ENCODE assay signal across 19 cellular contexts in the genomic region with DNA sequence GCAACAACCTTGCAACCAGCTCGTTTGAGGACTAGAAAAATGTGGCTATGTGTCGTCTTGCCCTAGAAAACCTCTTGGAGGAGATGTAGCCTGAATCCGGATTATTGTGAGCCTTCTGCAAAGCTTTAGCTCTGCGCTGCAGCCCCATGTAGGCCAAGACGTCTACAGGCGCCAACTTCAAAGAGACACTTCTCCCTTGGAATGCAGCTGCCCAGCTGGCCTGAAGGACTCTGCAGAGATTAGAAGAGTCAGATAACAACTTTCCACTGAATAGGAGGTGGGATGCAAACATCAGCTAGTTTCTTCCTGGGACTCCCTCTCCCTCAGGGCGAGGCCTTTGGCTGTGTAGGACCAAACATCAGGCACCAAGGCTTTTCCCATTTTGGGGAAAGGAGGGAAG.
A peak's percentile ranks its signal among the peaks of the same experiment; 100 is the strongest.
DNase-seq lines count a peak whose midpoint lies in the region; ATAC-seq, FAIRE-seq and TF ChIP-seq lines count a peak whose summit lies in the region.
"Had no signal": no experiment of that assay in that cellular context is flagged by ENCODE, and none has a peak within 500 bp of the region (broad histone marks: within the 10 kb centered on the region; RNA-seq: fewer than 3 reads in every experiment).

No MANE protein-coding gene starts in this region.

- no peaks in the 10 kb centered on the region for H3K79me1 ChIP-seq in IMR-90 (ENCODE audit: low read depth in 1 of 2, low read length in 2 of 2)
- no peaks in the 10 kb centered on the region for H3K79me1 ChIP-seq in H1 (ENCODE audit: low read depth, low read length)
- no peaks in the 10 kb centered on the region for H3K79me1 ChIP-seq in mesendoderm (ENCODE audit: low read length)

- intact Hi-C loops in Caco-2 (cut with micrococcal nuclease; ENCODE audit: unreplicated experiment) (loop anchor here (1.0 to 5.0 kb wide), 4 partner anchors 37 to 165 kb away; no protein-coding TSS in a partner anchor), IMR-90 (cut with micrococcal nuclease) (no loop called here)

- H4K5ac ChIP-seq in IMR-90 (ENCODE audit: low read depth, low read length) (no peak overlapping the region), H1 (ENCODE audit: insufficient read length, low read depth, low read length) (no peak overlapping the region), mesendoderm (ENCODE audit: low read length) (no peak overlapping the region)

- H4K8ac ChIP-seq in IMR-90 (ENCODE audit: low read depth in 2 of 2, low read length in 2 of 2), result no peak overlapping the region
- H4K8ac ChIP-seq in H1 (ENCODE audit: extremely low read depth, insufficient read depth, low read length), result no peak overlapping the region
- H4K8ac ChIP-seq in mesendoderm (ENCODE audit: low read depth, low read length), result no peak overlapping the region

- no peaks in the 10 kb centered on the region for H3K27me3 Mint-ChIP-seq in Caco-2 (ENCODE audit: insufficient read depth, unreplicated experiment)
- H3K27me3 Mint-ChIP-seq in T-cell, result peaks cover 0 to 3% of the 10 kb centered on the region in 2 donors

- H3K36me3 Mint-ChIP-seq in Caco-2 (ENCODE audit: insufficient read depth, unreplicated experiment) (no peaks in the 10 kb centered on the region), T-cell (no peaks in the 10 kb centered on the region)

- no peaks in the 10 kb centered on the region for H3K79me2 ChIP-seq in H1 (ENCODE audit: control insufficient read depth in 1 of 2, insufficient read depth in 2 of 2, low read length in 2 of 2)
- no peaks in the 10 kb centered on the region for H3K79me2 ChIP-seq in mesendoderm (ENCODE audit: control insufficient read depth, insufficient read depth, low read length)

- H3K4me1 Mint-ChIP-seq in Caco-2 (ENCODE audit: low read depth, unreplicated experiment) (peaks cover 48% of the 10 kb centered on the region), T-cell (no peaks in the 10 kb centered on the region)

- H3K36me3 ChIP-seq in Caco-2 (ENCODE audit: control insufficient read depth, insufficient read depth, low read length) (no peaks in the 10 kb centered on the region), IMR-90 (ENCODE audit: control insufficient read depth, insufficient read depth, low read length) (no peaks in the 10 kb centered on the region), H1 (ENCODE audit: control insufficient read depth in 2 of 4, insufficient read depth in 4 of 4, low read length in 3 of 4) (no peaks in the 10 kb centered on the region), mesendoderm (ENCODE audit: control insufficient read depth, insufficient read depth, low read length) (no peaks in the 10 kb centered on the region)

- TF ChIP-seq RAD21 in IMR-90 (IDR thresholded peaks at IDR 0.05; ENCODE audit: low read length), result no peak
- no peak for TF ChIP-seq RAD21 in H1 (IDR thresholded peaks at IDR 0.05 in 1 of 2, conservative IDR thresholded peaks at IDR 0.05 in 1 of 2; ENCODE audit: low read depth in 2 of 2, low read length in 2 of 2)

- in situ Hi-C loops in IMR-90 (cut with MboI; ENCODE audit: low sequenced_read_pairs), result no loop called here

- H3K9me3 Mint-ChIP-seq in Caco-2 (ENCODE audit: unreplicated experiment), result no peaks in the 10 kb centered on the region
- peaks cover 0 to 5% (median 0%) of the 10 kb centered on the region in 3 donors for H3K9me3 Mint-ChIP-seq in T-cell

- 0 out of 2 replicates have a peak overlapping the region, but pooled peaks have one; percentile 3 for H3K56ac ChIP-seq in IMR-90 (ENCODE audit: extremely low read depth, insufficient read depth, low read length)
- H3K56ac ChIP-seq in H1 (replicated peaks; ENCODE audit: insufficient read length, low read depth, low read length), result no peak overlapping the region
- H3K56ac ChIP-seq in mesendoderm (ENCODE audit: low read length), result no peak overlapping the region

- TF ChIP-seq CTCF in Caco-2 (IDR thresholded peaks at IDR 0.05; ENCODE audit: insufficient read depth in 1 of 2, low read depth in 1 of 2, low read length in 1 of 2, severe bottlenecking in 1 of 2, unreplicated experiment in 1 of 2) (no peak), IMR-90 (conservative IDR thresholded peaks at IDR 0.05; ENCODE audit: low read depth, low read length) (no peak), H1 (IDR thresholded peaks at IDR 0.05; ENCODE audit: control extremely low read depth in 1 of 3, insufficient read depth in 1 of 3, low read depth in 1 of 3, low read length in 3 of 3) (no peak)

- no peak for FAIRE-seq in H1 (lab: Jason Lieb, UNC)
- FAIRE-seq: GM12878, HepG2 had no signal

- H2AFZ ChIP-seq in IMR-90 (replicated peaks; ENCODE audit: low read length, poor library complexity) (no peak overlapping the region), H1 (ENCODE audit: low read length) (no peak overlapping the region)

- peaks cover 49% of the 10 kb centered on the region for H3K4me1 ChIP-seq in Caco-2
- peaks cover 7% of the 10 kb centered on the region for H3K4me1 ChIP-seq in IMR-90 (ENCODE audit: control insufficient read depth, insufficient read depth, low read length)
- H3K4me1 ChIP-seq in H1 (replicated peaks in 1 of 4; ENCODE audit: control insufficient read depth in 3 of 4, insufficient read depth in 4 of 4, low read length in 3 of 4), result peaks cover 0 to 7% (median 2%) of the 10 kb centered on the region in 4 experiments; a peak in 2 of 7 replicates
- H3K4me1 ChIP-seq in mesendoderm (ENCODE audit: control insufficient read depth, low read depth, low read length), result peaks cover 14% of the 10 kb centered on the region

- H3K4me3 ChIP-seq in Caco-2 (ENCODE audit: low read depth, low read length) (no peak overlapping the region), IMR-90 (ENCODE audit: insufficient read depth, low read depth, low read length) (no peak overlapping the region), H1 (ENCODE audit: extremely low read depth in 1 of 4, insufficient read depth in 2 of 4, low read depth in 3 of 4, low read length in 4 of 4) (no peak overlapping the region), mesendoderm (ENCODE audit: low read length) (no peak overlapping the region)
- H3K4me3 ChIP-seq: GM12878 had no signal

- H3K4me2 ChIP-seq in IMR-90 (ENCODE audit: low read depth, low read length), result no peak overlapping the region
- no peak overlapping the region for H3K4me2 ChIP-seq in H1 (ENCODE audit: insufficient read depth in 1 of 2, low read depth in 2 of 2, low read length in 2 of 2)
- no peak overlapping the region for H3K4me2 ChIP-seq in mesendoderm (ENCODE audit: low read length)
- H3K4me2 ChIP-seq: KMS-11 had no signal

- H2BK12ac ChIP-seq in H1 (ENCODE audit: low read depth, low read length), result no peak overlapping the region

- H3K4me3 Mint-ChIP-seq in Caco-2 (ENCODE audit: unreplicated experiment) (peak overlapping the region; percentile 34), T-cell (no peak overlapping the region)
- H3K4me3 Mint-ChIP-seq: HFFc6 had no signal

- H3K27ac Mint-ChIP-seq in Caco-2 (ENCODE audit: unreplicated experiment) (peak overlapping the region; percentile 68), T-cell (no peak overlapping the region)
- H3K27ac Mint-ChIP-seq: HFFc6 had no signal

- H2BK20ac ChIP-seq in IMR-90 (ENCODE audit: low read depth, low read length) (no peak overlapping the region; the same call in 1 of the 2 replicates), H1 (ENCODE audit: low read length) (no peak overlapping the region)

- peaks cover 2% of the 10 kb centered on the region; the same call in 1 of the 2 replicates for H3K9me1 ChIP-seq in IMR-90 (ENCODE audit: insufficient read depth, low read length)

- H3K27me3 ChIP-seq in Caco-2 (replicated peaks; ENCODE audit: control insufficient read depth, insufficient read depth, low read length) (no peaks in the 10 kb centered on the region), IMR-90 (ENCODE audit: control insufficient read depth, insufficient read depth, low read length) (no peaks in the 10 kb centered on the region), H1 (replicated peaks in 1 of 4; ENCODE audit: control insufficient read depth in 3 of 4, extremely low read depth in 1 of 4, insufficient read depth in 3 of 4, low read length in 3 of 4) (no peaks in the 10 kb centered on the region), mesendoderm (ENCODE audit: insufficient read depth, low read length, poor library complexity) (no peaks in the 10 kb centered on the region)

- H3K27ac ChIP-seq in IMR-90 (ENCODE audit: insufficient read depth, low read length), result no peak overlapping the region
- H3K27ac ChIP-seq in H1 (ENCODE audit: low read depth, low read length), result no peak overlapping the region
- H3K27ac ChIP-seq in mesendoderm (ENCODE audit: low read depth, low read length), result peak overlapping the region; percentile 13
- H3K27ac ChIP-seq: KMS-11 had no signal

- no peak for TF ChIP-seq POLR2A in IMR-90 (IDR thresholded peaks at IDR 0.05; ENCODE audit: low read depth, low read length)
- no peak for TF ChIP-seq POLR2A in H1 (IDR thresholded peaks at IDR 0.05; ENCODE audit: control extremely low read depth in 1 of 2, low read depth in 2 of 2, low read length in 2 of 2)

- 0 out of 2 replicates have a peak overlapping the region, but pooled peaks have one; percentile 47 for H3K14ac ChIP-seq in IMR-90 (replicated peaks; ENCODE audit: low read depth, low read length)
- H3K14ac ChIP-seq in H1 (ENCODE audit: insufficient read length), result no peak overlapping the region

- ATAC-seq in IMR-90 (ENCODE audit: low read depth) (no peak), T-cell (replicated peaks in 1 of 4) (no peak)
- ATAC-seq: GM12878, HepG2 had no signal

- H2AK5ac ChIP-seq in IMR-90 (ENCODE audit: low read depth, low read length), result 0 out of 2 replicates have a peak overlapping the region, but pooled peaks have one; percentile 26
- H2AK5ac ChIP-seq in H1 (ENCODE audit: low read depth, low read length), result no peak overlapping the region
- H2AK5ac ChIP-seq in mesendoderm (ENCODE audit: low read length), result no peak overlapping the region

- H2BK5ac ChIP-seq in IMR-90 (ENCODE audit: low read depth, low read length, poor library complexity, severe bottlenecking) (no peak overlapping the region), H1 (ENCODE audit: low read depth, low read length) (no peak overlapping the region), mesendoderm (ENCODE audit: low read length) (peak overlapping the region; percentile 5)

- 100% methylated on average over 2 of the region's 7 CpGs; no CpG with 5 or more reads in 1 of the 2 experiments for WGBS in IMR-90 (ENCODE audit: extremely low coverage in 2 of 2, insufficient read length in 1 of 2), 2 experiments
- WGBS in H1 (ENCODE audit: extremely low coverage in 1 of 2, insufficient coverage in 1 of 2, insufficient read length in 1 of 2, insufficient replicate concordance in 2 of 2, low coverage in 1 of 2, low lambda C conversion rate in 2 of 2, missing lambda C conversion rate in 1 of 2), 2 experiments, result 70% methylated on average over 7 of the region's 7 CpGs; no CpG with 5 or more reads in 1 of the 2 experiments
- no CpG with 5 or more reads among the region's 7 CpGs for WGBS in mesendoderm (ENCODE audit: extremely low coverage, insufficient coverage, low lambda C conversion rate)

- no peaks in the 10 kb centered on the region for H3K9me3 ChIP-seq in Caco-2
- no peaks in the 10 kb centered on the region for H3K9me3 ChIP-seq in IMR-90 (ENCODE audit: control insufficient read depth, insufficient read depth, low read length)
- H3K9me3 ChIP-seq in H1 (ENCODE audit: insufficient read depth in 2 of 2, low read depth in 1 of 2, low read length in 1 of 2), result no peaks in the 10 kb centered on the region

- peak overlapping the region; percentile 25 for H2AK9ac ChIP-seq in IMR-90 (replicated peaks; ENCODE audit: low read depth, low read length, poor library complexity)

- H3K9ac ChIP-seq in IMR-90 (ENCODE audit: low read depth, low read length) (no peak overlapping the region), H1 (replicated peaks in 1 of 4; ENCODE audit: extremely low read depth in 1 of 4, low read depth in 3 of 4, low read length in 3 of 4) (no peak overlapping the region), mesendoderm (ENCODE audit: low read length) (no peak overlapping the region)
- H3K9ac ChIP-seq: KMS-11 had no signal

- no peaks in the 10 kb centered on the region for H4K20me1 ChIP-seq in IMR-90 (ENCODE audit: insufficient read depth, low read length)
- no peaks in the 10 kb centered on the region for H4K20me1 ChIP-seq in H1 (replicated peaks in 1 of 2; ENCODE audit: control insufficient read depth in 1 of 2, insufficient read depth in 2 of 2, low read length in 2 of 2)

- H3K4ac ChIP-seq in IMR-90 (ENCODE audit: low read depth, low read length) (peak overlapping the region; percentile 19; the same call in 1 of the 2 replicates), H1 (replicated peaks; ENCODE audit: insufficient read length, low read depth, low read length) (no peak overlapping the region), mesendoderm (ENCODE audit: low read depth, low read length) (peak overlapping the region; percentile 91)

- no peaks in the 10 kb centered on the region; the same call in 1 of the 2 replicates for H3K23me2 ChIP-seq in H1 (ENCODE audit: low read depth, low read length)

- no TSS peak for BruUV-seq in Caco-2 (replicated peaks; lab: Mats Ljungman, UMichigan)
- no TSS peak for BruUV-seq in IMR-90 (replicated peaks; lab: Mats Ljungman, UMichigan)

- dilution Hi-C loops in IMR-90 (cut with HindIII; ENCODE audit: low sequenced_read_pairs, unreplicated experiment), result no loop called here

- CTCF ChIA-PET in Caco-2 (lab: Charles Lee), result interaction anchor here (0.5 to 1.9 kb wide), 3 partner anchors 41 to 243 kb away, joined by 4 to 6 read pairs (median 4); no protein-coding TSS in a partner anchor
- CTCF ChIA-PET in IMR-90 (lab: Yijun Ruan, JAX), result interaction anchor here (1.5 kb wide), 1 partner anchor 173 kb away, joined by 4 read pairs; no protein-coding TSS in a partner anchor
- CTCF ChIA-PET in H1 (lab: Charles Lee; ENCODE audit: partially characterized antibody), result interaction anchor here (0.5 to 2.1 kb wide), 7 partner anchors 12 to 384 kb away, joined by 3 to 8 read pairs (median 4); no protein-coding TSS in a partner anchor
- CTCF ChIA-PET in T-cell (lab: Charles Lee), result no interaction called here

- H4K91ac ChIP-seq in IMR-90 (ENCODE audit: insufficient read depth, low read depth, low read length) (no peak overlapping the region; the same call in 1 of the 2 replicates), H1 (replicated peaks; ENCODE audit: insufficient read length, low read length) (no peak overlapping the region)

- H2BK15ac ChIP-seq in IMR-90 (ENCODE audit: low read depth, low read length), result no peak overlapping the region; the same call in 2 of the 3 replicates
- no peak overlapping the region for H2BK15ac ChIP-seq in H1 (ENCODE audit: low read length)
- H2BK15ac ChIP-seq in mesendoderm (replicated peaks; ENCODE audit: low read depth), result no peak overlapping the region

- no peak overlapping the region for H3K18ac ChIP-seq in IMR-90 (ENCODE audit: low read depth, low read length)
- H3K18ac ChIP-seq in H1 (ENCODE audit: extremely low read depth, low read length), result no peak overlapping the region
- H3K18ac ChIP-seq in mesendoderm (ENCODE audit: low read length), result peak overlapping the region; percentile 85

- POLR2A ChIA-PET in Caco-2 (lab: Charles Lee), result interaction anchor here (1.1 kb wide), 1 partner anchor 38 kb away, joined by 4 read pairs; no protein-coding TSS in a partner anchor
- POLR2A ChIA-PET in IMR-90 (lab: Charles Lee; ENCODE audit: unreplicated experiment), result no interaction called here
- POLR2A ChIA-PET in H1 (lab: Charles Lee; ENCODE audit: partially characterized antibody), result no interaction called here
- POLR2A ChIA-PET in T-cell (lab: Charles Lee), result no interaction called here

- H2BK120ac ChIP-seq in IMR-90 (ENCODE audit: low read depth, low read length) (peak overlapping the region; percentile 24; the same call in 1 of the 2 replicates), H1 (replicated peaks; ENCODE audit: low read depth, low read length) (peak overlapping the region; percentile 22), mesendoderm (ENCODE audit: low read depth, low read length) (no peak overlapping the region)

- DNase-seq in Caco-2 (peak; percentile 71 to 87), IMR-90 (no peak), H1 (ENCODE audit: low read depth in 1 of 2, low spot score in 2 of 2) (no peak), mesendoderm (peak; percentile 98), NCI-H1694 (lab: John Stamatoyannopoulos, UW) (no peak), NOMO-1 treated with DMSO at 0.1 percent for 48 hours (lab: John Stamatoyannopoulos, UW; ENCODE audit: unreplicated experiment) (no peak), NCI-H748 treated with DMSO at 0.1 percent for 48 hours (lab: John Stamatoyannopoulos, UW) (no peak), T-cell (no peak)
- DNase-seq: C1 segment of cervical spinal cord, DND-41, GDM1, GOT3, HFFc6, NCI-H1048, NCI-H1694 treated with DMSO at 0.1 percent for 48 hours, NCI-H446 treated with DMSO at 0.1 percent for 48 hours had no signal

- peak overlapping the region; percentile 18 for H3K23ac ChIP-seq in IMR-90 (ENCODE audit: low read depth, low read length)
- no peak overlapping the region for H3K23ac ChIP-seq in H1 (ENCODE audit: insufficient read length)
- no peak overlapping the region for H3K23ac ChIP-seq in mesendoderm (ENCODE audit: low read length)

- TF ChIP-seq EP300 in H1 (IDR thresholded peaks at IDR 0.05; ENCODE audit: borderline replicate concordance in 1 of 2, low read depth in 2 of 2, low read length in 2 of 2), result no peak

Comparison
In these comparisons a context has a peak if more than half of its experiments do, and no peak if none do; other contexts are left out.
1. DNase-seq: peak in Caco-2 (2 of 2) and mesendoderm (single experiment); none in IMR-90 (single experiment), H1 (0 of 2), NCI-H1694 (single experiment), NOMO-1 treated with DMSO at 0.1 percent for 48 hours (single experiment), NCI-H748 treated with DMSO at 0.1 percent for 48 hours (single experiment) and T-cell (0 of 34).
2. CTCF ChIA-PET loops: an anchor here in Caco-2 (0.5 to 1.9 kb wide), IMR-90 (1.5 kb wide) and H1 (0.5 to 2.1 kb wide); none called in T-cell.